8 cellular contexts compared by ENCODE assay signal in the genomic region with DNA sequence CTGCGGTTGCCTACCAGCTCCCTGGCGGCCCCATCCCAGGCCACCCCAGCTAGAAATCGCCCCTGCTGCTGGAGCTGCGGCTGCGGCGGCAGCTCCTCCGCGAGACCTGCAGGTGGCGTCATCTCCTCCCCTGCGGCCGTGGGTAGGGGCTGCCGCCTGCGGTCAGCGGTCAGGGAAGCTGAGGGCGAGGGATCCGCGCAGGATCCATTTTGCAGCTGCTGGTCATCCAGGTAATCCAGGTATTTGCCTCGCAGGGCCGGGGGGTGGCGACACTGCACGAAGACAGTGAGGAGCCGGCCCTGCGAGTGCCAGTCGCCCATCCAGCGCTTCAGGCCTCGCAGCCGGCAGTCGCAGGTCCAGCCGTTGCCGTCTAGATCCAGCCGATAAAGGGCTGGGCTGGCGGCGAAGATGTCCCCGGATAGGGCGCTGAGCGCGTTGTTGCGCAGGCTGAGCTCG. TPM values are rescaled to one million over a fixed set of nuclear protein-coding genes. Genes with fewer than 3 reads are reported as not detected.
DNase-seq lines count a peak whose midpoint lies in the region; ATAC-seq and TF ChIP-seq lines count a peak whose summit lies in the region.

No MANE protein-coding gene starts in this region.

- ATAC-seq in GM23338 (peak; percentile 40), Panc1 (peak; percentile 53), GM21515 (IDR thresholded peaks at IDR 0.05; ENCODE audit: unreplicated experiment) (no peak), HG03025 (IDR thresholded peaks at IDR 0.05; ENCODE audit: low FRiP score, unreplicated experiment) (no peak)

- intact Hi-C loops in Panc1 (cut with micrococcal nuclease; ENCODE audit: unreplicated experiment) (no loop called here), tibial artery (cut with DNase I; ENCODE audit: low total_unique reads) (no loop called here)

- CTCF ChIA-PET in Panc1 (lab: Charles Lee) = interaction anchor here (0.6 to 1.5 kb wide), 3 partner anchors 53 to 150 kb away, joined by 4 to 9 read pairs (median 4); no protein-coding TSS in a partner anchor

- no peaks in the 10 kb centered on the region for H3K9me3 ChIP-seq in Panc1 (ENCODE audit: control insufficient read depth, insufficient read depth, low read depth, low read length)
- H3K9me3 ChIP-seq in tibial artery = no peaks in the 10 kb centered on the region

- peaks cover 43% of the 10 kb centered on the region for H3K27me3 Mint-ChIP-seq in GM23338 (ENCODE audit: insufficient read depth, low read depth, poor library complexity)

- H3K27me3 ChIP-seq in GM23338 (ENCODE audit: insufficient read depth) (peaks cover 71% of the 10 kb centered on the region), Panc1 (ENCODE audit: control insufficient read depth, insufficient read depth, low read length) (peaks cover 25% of the 10 kb centered on the region), tibial artery (peaks cover 3 to 37% of the 10 kb centered on the region in 2 donors)

- H3K27ac Mint-ChIP-seq in GM23338 = no peak overlapping the region

- no peak for DNase-seq in AG09309 (ENCODE audit: low read depth)
- peak; percentile 87 for DNase-seq in GM23338 (ENCODE audit: low spot score)
- no peak for DNase-seq in Panc1 (ENCODE audit: low read depth, low spot score)
- DNase-seq in epithelial cell of esophagus (ENCODE audit: low read depth) = peak; percentile 65
- DNase-seq in medulla oblongata (ENCODE audit: extremely low spot score) = peak; percentile 43
- peak in 1 of 2 donors; percentile 68 for DNase-seq in tibial artery

- no peaks in the 10 kb centered on the region for H3K9me2 ChIP-seq in GM23338 (ENCODE audit: insufficient read depth)

- H3K4me1 ChIP-seq in GM23338 (ENCODE audit: insufficient read depth) (peaks cover 20% of the 10 kb centered on the region), Panc1 (ENCODE audit: control insufficient read depth, insufficient read depth, low read length) (no peaks in the 10 kb centered on the region; the same call in 1 of the 2 replicates), tibial artery (peaks cover 0 to 39% (median 31%) of the 10 kb centered on the region in 4 donors)

- POLR2A ChIA-PET in Panc1 (lab: Charles Lee) = no interaction called here

- H3K9me3 Mint-ChIP-seq in GM23338 = no peaks in the 10 kb centered on the region

- H3K36me3 Mint-ChIP-seq in GM23338 (ENCODE audit: low read depth) = no peaks in the 10 kb centered on the region

- peak overlapping the region; percentile 75 for H3K4me3 Mint-ChIP-seq in GM23338

- peaks cover 36% of the 10 kb centered on the region for H3K4me1 Mint-ChIP-seq in GM23338

- H3K36me3 ChIP-seq in GM23338 (ENCODE audit: insufficient read depth) (no peaks in the 10 kb centered on the region), Panc1 (ENCODE audit: control insufficient read depth, insufficient read depth, low read length) (no peaks in the 10 kb centered on the region; the same call in 1 of the 2 replicates), tibial artery (no peaks in the 10 kb centered on the region)

- peak overlapping the region; percentile 87 for H3K4me2 ChIP-seq in GM23338

- no peaks in the 10 kb centered on the region for H3K79me2 ChIP-seq in GM23338 (replicated peaks; ENCODE audit: insufficient read depth)

- no TSS peak for BruUV-seq in Panc1 (replicated peaks; lab: Mats Ljungman, UMichigan)

- peak; percentile 75 for TF ChIP-seq CTCF in AG09309 (IDR thresholded peaks at IDR 0.05; ENCODE audit: control insufficient read depth, insufficient read depth, low read depth, low read length, missing control alignments)
- TF ChIP-seq CTCF in GM23338 (conservative IDR thresholded peaks at IDR 0.05; ENCODE audit: low read depth in 2 of 2) = peak; percentile 53 to 90
- TF ChIP-seq CTCF in Panc1 (IDR thresholded peaks at IDR 0.05) = peak; percentile 76
- TF ChIP-seq CTCF in epithelial cell of esophagus (IDR thresholded peaks at IDR 0.05; ENCODE audit: insufficient read depth, low read depth, low read length, missing control alignments) = peak; percentile 50
- peak in 1 of 2 experiments; percentile 46 for TF ChIP-seq CTCF in tibial artery (IDR thresholded peaks at IDR 0.05)

- in situ Hi-C loops in Panc1 (cut with HindIII; ENCODE audit: low pct_unique_long_range_greater_than_20kb, low sequenced_read_pairs) = no loop called here

- peak overlapping the region; percentile 99 for H2AFZ ChIP-seq in GM23338

- H3K27ac ChIP-seq in GM23338 (ENCODE audit: low read depth) = no peak overlapping the region
- no peak overlapping the region for H3K27ac ChIP-seq in Panc1 (ENCODE audit: low read length)
- no peak overlapping the region for H3K27ac ChIP-seq in tibial artery

- no peaks in the 10 kb centered on the region; the same call in 1 of the 2 replicates for H4K20me1 ChIP-seq in GM23338 (replicated peaks; ENCODE audit: insufficient read depth)

- H3K4me3 ChIP-seq in AG09309 (ENCODE audit: control insufficient read depth, low read depth, low read length) = peak overlapping the region; percentile 22
- H3K4me3 ChIP-seq in GM23338 = peak overlapping the region; percentile 70
- peak overlapping the region; percentile 19 to 39; a peak in 2 of 4 replicates for H3K4me3 ChIP-seq in Panc1 (ENCODE audit: low read depth in 2 of 2, low read length in 2 of 2)
- peak overlapping the region; percentile 16 for H3K4me3 ChIP-seq in epithelial cell of esophagus (ENCODE audit: low read length)
- peak overlapping the region; percentile 45 to 58 for H3K4me3 ChIP-seq in tibial artery

- 0 out of 2 replicates have a peak, but pooled peaks cover 11% of the 10 kb centered on the region for H3F3A ChIP-seq in GM23338 (replicated peaks; ENCODE audit: low read depth)

TF ChIP-seq in GM23338, 12 proteins besides CTCF, POLR2A, EP300 and RAD21 (continues in another document):
- no peak for TF ChIP-seq NANOG (IDR thresholded peaks at IDR 0.05; ENCODE audit: borderline replicate concordance)
- no peak for TF ChIP-seq ZNF114 (CRISPR knock-in tag; IDR thresholded peaks at IDR 0.05)
- no peak for TF ChIP-seq CREB1 (CRISPR knock-in tag; IDR thresholded peaks at IDR 0.05; ENCODE audit: low read depth)
- TF ChIP-seq STAT1 (IDR thresholded peaks at IDR 0.05; ENCODE audit: unreplicated experiment) = no peak
- TF ChIP-seq, protein P1, sequence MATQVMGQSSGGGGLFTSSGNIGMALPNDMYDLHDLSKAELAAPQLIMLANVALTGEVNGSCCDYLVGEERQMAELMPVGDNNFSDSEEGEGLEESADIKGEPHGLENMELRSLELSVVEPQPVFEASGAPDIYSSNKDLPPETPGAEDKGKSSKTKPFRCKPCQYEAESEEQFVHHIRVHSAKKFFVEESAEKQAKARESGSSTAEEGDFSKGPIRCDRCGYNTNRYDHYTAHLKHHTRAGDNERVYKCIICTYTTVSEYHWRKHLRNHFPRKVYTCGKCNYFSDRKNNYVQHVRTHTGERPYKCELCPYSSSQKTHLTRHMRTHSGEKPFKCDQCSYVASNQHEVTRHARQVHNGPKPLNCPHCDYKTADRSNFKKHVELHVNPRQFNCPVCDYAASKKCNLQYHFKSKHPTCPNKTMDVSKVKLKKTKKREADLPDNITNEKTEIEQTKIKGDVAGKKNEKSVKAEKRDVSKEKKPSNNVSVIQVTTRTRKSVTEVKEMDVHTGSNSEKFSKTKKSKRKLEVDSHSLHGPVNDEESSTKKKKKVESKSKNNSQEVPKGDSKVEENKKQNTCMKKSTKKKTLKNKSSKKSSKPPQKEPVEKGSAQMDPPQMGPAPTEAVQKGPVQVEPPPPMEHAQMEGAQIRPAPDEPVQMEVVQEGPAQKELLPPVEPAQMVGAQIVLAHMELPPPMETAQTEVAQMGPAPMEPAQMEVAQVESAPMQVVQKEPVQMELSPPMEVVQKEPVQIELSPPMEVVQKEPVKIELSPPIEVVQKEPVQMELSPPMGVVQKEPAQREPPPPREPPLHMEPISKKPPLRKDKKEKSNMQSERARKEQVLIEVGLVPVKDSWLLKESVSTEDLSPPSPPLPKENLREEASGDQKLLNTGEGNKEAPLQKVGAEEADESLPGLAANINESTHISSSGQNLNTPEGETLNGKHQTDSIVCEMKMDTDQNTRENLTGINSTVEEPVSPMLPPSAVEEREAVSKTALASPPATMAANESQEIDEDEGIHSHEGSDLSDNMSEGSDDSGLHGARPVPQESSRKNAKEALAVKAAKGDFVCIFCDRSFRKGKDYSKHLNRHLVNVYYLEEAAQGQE (IDR thresholded peaks at IDR 0.05; ENCODE audit: unreplicated experiment) = no peak
- TF ChIP-seq POLR2AphosphoS5 (IDR thresholded peaks at IDR 0.05; ENCODE audit: low read depth) = no peak
- no peak for TF ChIP-seq JUNB (IDR thresholded peaks at IDR 0.05; ENCODE audit: unreplicated experiment)
- no peak for TF ChIP-seq ETS1 (IDR thresholded peaks at IDR 0.05)
- TF ChIP-seq ZNF331 (CRISPR knock-in tag; IDR thresholded peaks at IDR 0.05; ENCODE audit: low read depth) = no peak
- no peak for TF ChIP-seq EZH2 (IDR thresholded peaks at IDR 0.05; ENCODE audit: low read depth, unreplicated experiment)

RNA-seq across cellular contexts. Expression of gene TRIL, which starts 1.5 kb away (rescaled TPM):
- 4.5 and 5.1 TPM in 2 replicates for total RNA-seq in GM23338 (2014; rRNA removed; shearing (Covaris generic))
- polyA plus RNA-seq in GM23338 (2016; fragmentation: Nextera tagmentation; extraction: Ambion mirVana) = 0.95 and 1.2 TPM in 2 replicates
- not detected for total RNA-seq in Panc1 (2021; ENCODE audit: unreplicated experiment)
- not detected for polyA plus RNA-seq in Panc1 (2012; ENCODE audit: insufficient read length)

Comparison
In these comparisons a context has a peak if more than half of its experiments do, and no peak if none do; other contexts are left out.
1. DNase-seq: peak in GM23338 (single experiment), epithelial cell of esophagus (single experiment) and medulla oblongata (single experiment); none in AG09309 (single experiment) and Panc1 (single experiment).
2. H3K4me3 ChIP-seq: peak in every context shown above with its lines; median percentile 70 in GM23338; 52 in tibial artery; 29 in Panc1; 22 in AG09309; 16 in epithelial cell of esophagus.
3. ATAC-seq: peak in GM23338 (single experiment) and Panc1 (single experiment); none in GM21515 (single experiment) and HG03025 (single experiment).